22 cellular contexts compared by ENCODE assay signal in genomic region chr20:45595235-45595634, GRCh38. TPM values are rescaled to one million over a fixed set of nuclear protein-coding genes. Genes with fewer than 3 reads are reported as not detected.
DNase-seq lines count a peak whose midpoint lies in the region; ATAC-seq, FAIRE-seq and TF ChIP-seq lines count a peak whose summit lies in the region.
"Had no signal": no experiment of that assay in that cellular context is flagged by ENCODE, and none has a peak within 500 bp of the region (broad histone marks: within the 10 kb centered on the region; RNA-seq: fewer than 3 reads in every experiment).

No MANE protein-coding gene starts in this region.

- intact Hi-C loops in activated CD4-positive, alpha-beta T cell treated with anti-CD3 and anti-CD28 coated beads, Interleukin-2, amount 10 ng/mL, durations not matched to agents 24 days and 14 days (cut with micrococcal nuclease) = no loop called here
- intact Hi-C loops in lower lobe of right lung (cut with DNase I) (no loop called here), upper lobe of right lung (cut with DNase I) (no loop called here)

- H3K9me3 ChIP-seq in lower lobe of right lung = no peaks in the 10 kb centered on the region
- H3K9me3 ChIP-seq in upper lobe of right lung = no peaks in the 10 kb centered on the region
- no peaks in the 10 kb centered on the region for H3K9me3 ChIP-seq in effector memory CD4-positive, alpha-beta T cell (ENCODE audit: control insufficient read depth, low read length)
- H3K9me3 ChIP-seq: BE2C, BLaER1 had no signal

- DNase-seq in activated CD4-positive, alpha-beta T cell treated with anti-CD3 and anti-CD28 coated beads, Interleukin-2, amount 10 ng/mL, durations not matched to agents 24 days and 14 days = peak; percentile 40
- no peak for DNase-seq in activated CD4-positive, alpha-beta T cell treated with anti-CD3 and anti-CD28 coated beads for 1 hour
- DNase-seq in lower lobe of right lung = peak; percentile 50
- DNase-seq in upper lobe of right lung = no peak
- DNase-seq in D721Med (ENCODE audit: insufficient read length, low spot score) = no peak
- no peak for DNase-seq in effector memory CD4-positive, alpha-beta T cell
- DNase-seq: BE2C; C1 segment of cervical spinal cord; CD4-positive, alpha-beta memory T cell; CD4-positive, CD25-positive, alpha-beta regulatory T cell; CD8-positive, alpha-beta memory T cell; COR-L47; DMS79 treated with DMSO at 0.1 percent for 48 hours; GF-D8 had no signal

- H3K4me3 ChIP-seq in lower lobe of right lung = no peak overlapping the region
- H3K4me3 ChIP-seq in upper lobe of right lung = no peak overlapping the region
- H3K4me3 ChIP-seq in effector memory CD4-positive, alpha-beta T cell (ENCODE audit: insufficient read depth, low read depth, low read length, poor library complexity, severe bottlenecking) = no peak overlapping the region
- H3K4me3 ChIP-seq: A549, BLaER1 had no signal

- peaks cover 26% of the 10 kb centered on the region for H3K27me3 Mint-ChIP-seq in activated CD4-positive, alpha-beta T cell treated with anti-CD3 and anti-CD28 coated beads, Interleukin-2, amount 10 ng/mL, durations not matched to agents 24 days and 14 days

- H3K27ac Mint-ChIP-seq in activated CD4-positive, alpha-beta T cell treated with anti-CD3 and anti-CD28 coated beads, Interleukin-2, amount 10 ng/mL, durations not matched to agents 24 days and 14 days = no peak overlapping the region
- H3K27ac Mint-ChIP-seq: CD14-positive monocyte; CD4-positive, alpha-beta memory T cell; CD4-positive, CD25-positive, alpha-beta regulatory T cell; CD8-positive, alpha-beta memory T cell had no signal

- no peak overlapping the region for H3K27ac ChIP-seq in lower lobe of right lung
- no peak overlapping the region for H3K27ac ChIP-seq in upper lobe of right lung
- no peak overlapping the region for H3K27ac ChIP-seq in effector memory CD4-positive, alpha-beta T cell (ENCODE audit: insufficient read depth, low read length, poor library complexity, severe bottlenecking)
- H3K27ac ChIP-seq: 22Rv1, A549, BLaER1 had no signal

- no peaks in the 10 kb centered on the region for H3K36me3 Mint-ChIP-seq in activated CD4-positive, alpha-beta T cell treated with anti-CD3 and anti-CD28 coated beads, Interleukin-2, amount 10 ng/mL, durations not matched to agents 24 days and 14 days (ENCODE audit: low read depth)
- H3K36me3 Mint-ChIP-seq: CD14-positive monocyte; CD4-positive, alpha-beta memory T cell; CD4-positive, CD25-positive, alpha-beta regulatory T cell; CD8-positive, alpha-beta memory T cell had no signal

- peak in 1 of 2 donors; percentile 27 for ATAC-seq in lower lobe of right lung
- peak; percentile 29 for ATAC-seq in upper lobe of right lung
- ATAC-seq: A549 had no signal

- H3K4me1 ChIP-seq in lower lobe of right lung (no peaks in the 10 kb centered on the region), upper lobe of right lung (peaks cover 5% of the 10 kb centered on the region)
- no peaks in the 10 kb centered on the region for H3K4me1 ChIP-seq in effector memory CD4-positive, alpha-beta T cell (ENCODE audit: control insufficient read depth, insufficient read depth, low read length, poor library complexity, severe bottlenecking)
- H3K4me1 ChIP-seq: A549, BE2C, BLaER1 had no signal

- H3K9me3 Mint-ChIP-seq in activated CD4-positive, alpha-beta T cell treated with anti-CD3 and anti-CD28 coated beads, Interleukin-2, amount 10 ng/mL, durations not matched to agents 24 days and 14 days = no peaks in the 10 kb centered on the region
- H3K9me3 Mint-ChIP-seq: CD8-positive, alpha-beta memory T cell had no signal

- no peaks in the 10 kb centered on the region for H3K27me3 ChIP-seq in lower lobe of right lung (ENCODE audit: low read depth)
- H3K27me3 ChIP-seq in upper lobe of right lung = no peaks in the 10 kb centered on the region
- H3K27me3 ChIP-seq in effector memory CD4-positive, alpha-beta T cell (replicated peaks; ENCODE audit: control insufficient read depth, insufficient read depth, low read length, poor library complexity, severe bottlenecking) = no peaks in the 10 kb centered on the region
- H3K27me3 ChIP-seq: BE2C, BLaER1 had no signal

- H3K4me3 Mint-ChIP-seq in activated CD4-positive, alpha-beta T cell treated with anti-CD3 and anti-CD28 coated beads, Interleukin-2, amount 10 ng/mL, durations not matched to agents 24 days and 14 days = no peak overlapping the region
- H3K4me3 Mint-ChIP-seq: CD4-positive, alpha-beta memory T cell; CD4-positive, CD25-positive, alpha-beta regulatory T cell; CD8-positive, alpha-beta memory T cell had no signal

- H3K36me3 ChIP-seq in lower lobe of right lung (no peaks in the 10 kb centered on the region), upper lobe of right lung (no peaks in the 10 kb centered on the region)
- no peaks in the 10 kb centered on the region for H3K36me3 ChIP-seq in effector memory CD4-positive, alpha-beta T cell (ENCODE audit: control insufficient read depth, insufficient read depth, low read length)
- H3K36me3 ChIP-seq: BE2C, BLaER1 had no signal

- TF ChIP-seq CTCF in lower lobe of right lung (IDR thresholded peaks at IDR 0.05) = no peak
- TF ChIP-seq CTCF in upper lobe of right lung (IDR thresholded peaks at IDR 0.05) = no peak
- no peak for TF ChIP-seq CTCF in D721Med (IDR thresholded peaks at IDR 0.05; ENCODE audit: insufficient read depth, missing control alignments)

- FAIRE-seq in D721Med (lab: Jason Lieb, UNC) = no peak
- FAIRE-seq: A549, G401.6, GM12891, GM19239 had no signal

- H3K4me1 Mint-ChIP-seq in activated CD4-positive, alpha-beta T cell treated with anti-CD3 and anti-CD28 coated beads, Interleukin-2, amount 10 ng/mL, durations not matched to agents 24 days and 14 days = peaks cover 2% of the 10 kb centered on the region
- H3K4me1 Mint-ChIP-seq: CD4-positive, alpha-beta memory T cell; CD4-positive, CD25-positive, alpha-beta regulatory T cell; CD8-positive, alpha-beta memory T cell had no signal

RNA-seq across cellular contexts. Expression of gene WFDC8, which starts 16.2 kb away (rescaled TPM):
- total RNA-seq in activated CD4-positive, alpha-beta T cell treated with anti-CD3 and anti-CD28 coated beads, Interleukin-2, amount 10 ng/mL, durations not matched to agents 24 days and 14 days = not detected in 2 replicates
- not detected for total RNA-seq in lower lobe of right lung
- total RNA-seq in upper lobe of right lung = not detected
- total RNA-seq: A172; CD4-positive, alpha-beta memory T cell; CD4-positive, CD25-positive, alpha-beta regulatory T cell; CD8-positive, alpha-beta memory T cell had no signal

RNA-seq across cellular contexts. Expression of gene WFDC10A, which starts 34.3 kb away (rescaled TPM):
- not detected in 2 replicates for total RNA-seq in activated CD4-positive, alpha-beta T cell treated with anti-CD3 and anti-CD28 coated beads, Interleukin-2, amount 10 ng/mL, durations not matched to agents 24 days and 14 days
- not detected for total RNA-seq in lower lobe of right lung
- not detected for total RNA-seq in upper lobe of right lung
- total RNA-seq: A172; CD4-positive, alpha-beta memory T cell; CD4-positive, CD25-positive, alpha-beta regulatory T cell; CD8-positive, alpha-beta memory T cell had no signal

RNA-seq across cellular contexts. Expression of gene WFDC9, which starts 35.8 kb away (rescaled TPM):
- not detected in 2 replicates for total RNA-seq in activated CD4-positive, alpha-beta T cell treated with anti-CD3 and anti-CD28 coated beads, Interleukin-2, amount 10 ng/mL, durations not matched to agents 24 days and 14 days
- total RNA-seq in lower lobe of right lung = not detected
- total RNA-seq in upper lobe of right lung = not detected
- total RNA-seq: A172; CD4-positive, alpha-beta memory T cell; CD4-positive, CD25-positive, alpha-beta regulatory T cell; CD8-positive, alpha-beta memory T cell had no signal

RNA-seq across cellular contexts. Expression of gene EPPIN, which starts 48.0 kb away (rescaled TPM):
- not detected in 2 replicates for total RNA-seq in activated CD4-positive, alpha-beta T cell treated with anti-CD3 and anti-CD28 coated beads, Interleukin-2, amount 10 ng/mL, durations not matched to agents 24 days and 14 days
- 0.38 TPM for total RNA-seq in lower lobe of right lung
- total RNA-seq in upper lobe of right lung = not detected
- total RNA-seq: A172; CD4-positive, alpha-beta memory T cell; CD4-positive, CD25-positive, alpha-beta regulatory T cell; CD8-positive, alpha-beta memory T cell had no signal

RNA-seq across cellular contexts. Expression of gene WFDC6, which starts 56.0 kb away (rescaled TPM):
- total RNA-seq in activated CD4-positive, alpha-beta T cell treated with anti-CD3 and anti-CD28 coated beads, Interleukin-2, amount 10 ng/mL, durations not matched to agents 24 days and 14 days = not detected in 2 replicates
- total RNA-seq in lower lobe of right lung (not detected), upper lobe of right lung (not detected)
- total RNA-seq: A172; CD4-positive, alpha-beta memory T cell; CD4-positive, CD25-positive, alpha-beta regulatory T cell; CD8-positive, alpha-beta memory T cell had no signal

Comparison
In these comparisons a context has a peak if more than half of its experiments do, and no peak if none do; other contexts are left out.
1. DNase-seq: peak in activated CD4-positive, alpha-beta T cell treated with anti-CD3 and anti-CD28 coated beads, Interleukin-2, amount 10 ng/mL, durations not matched to agents 24 days and 14 days (single experiment) and lower lobe of right lung (single experiment); none in activated CD4-positive, alpha-beta T cell treated with anti-CD3 and anti-CD28 coated beads for 1 hour (single experiment), upper lobe of right lung (single experiment), D721Med (single experiment) and effector memory CD4-positive, alpha-beta T cell (0 of 3).